Comparison of ENCODE assay signal across 11 cellular contexts in the genomic region with DNA sequence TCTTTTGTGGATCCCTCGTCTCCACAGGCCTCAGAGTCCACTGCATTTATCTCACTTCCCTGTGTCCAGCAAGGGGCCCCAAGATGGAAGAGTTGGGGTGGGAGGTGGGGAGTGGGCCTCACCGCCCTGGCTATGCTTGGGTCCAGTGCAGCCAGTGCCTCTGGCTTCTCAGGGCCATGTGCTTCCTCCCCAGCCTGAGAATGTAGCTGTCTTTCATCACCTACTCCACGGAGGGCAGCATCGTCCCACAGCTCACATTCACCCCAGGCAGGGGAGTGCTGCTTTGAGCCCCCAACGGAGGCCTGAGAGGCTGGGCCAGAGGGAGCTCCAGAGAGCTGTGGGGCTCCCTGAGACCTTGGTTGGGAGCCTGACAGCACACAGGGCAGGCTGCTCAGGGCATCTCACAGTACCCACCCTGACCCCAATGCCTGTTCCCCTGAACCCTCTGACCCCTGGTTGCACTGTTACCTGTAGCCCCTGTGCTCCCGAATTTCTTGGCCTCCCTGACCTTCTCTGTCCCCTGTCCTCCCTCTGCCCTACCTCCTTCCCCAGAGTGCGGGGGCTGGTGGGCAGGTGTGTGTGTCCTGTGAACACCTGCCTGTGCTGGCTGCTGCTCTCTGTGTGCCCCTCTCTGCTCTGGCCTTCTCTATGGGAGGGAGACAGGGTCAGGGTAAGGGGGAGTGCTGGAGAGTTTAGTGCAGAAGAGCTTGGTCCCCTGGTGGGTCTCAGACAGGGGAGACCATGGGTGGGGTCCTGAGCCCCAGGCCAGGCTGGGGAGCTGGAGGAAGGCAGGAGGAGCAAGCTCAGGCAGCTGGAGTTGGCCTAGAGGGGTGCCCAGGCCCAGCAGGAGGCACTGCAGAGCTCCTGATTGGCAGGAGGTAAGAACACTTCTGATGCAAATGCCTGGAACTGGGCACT. TPM values are rescaled to one million over a fixed set of nuclear protein-coding genes. Genes with fewer than 3 reads are reported as not detected.
DNase-seq lines count a peak whose midpoint lies in the region; ATAC-seq and TF ChIP-seq lines count a peak whose summit lies in the region.
"Had no signal": no experiment of that assay in that cellular context is flagged by ENCODE, and none has a peak within 500 bp of the region (broad histone marks: within the 10 kb centered on the region; RNA-seq: fewer than 3 reads in every experiment).

No MANE protein-coding gene starts in this region.

- peak overlapping the region; percentile 78 for H2BK12ac ChIP-seq in trophoblast cell (ENCODE audit: low read length)

- H3K9ac ChIP-seq in trophoblast cell (ENCODE audit: low read length), result no peak overlapping the region

- H3K4me2 ChIP-seq in trophoblast cell (ENCODE audit: low read length), result no peak overlapping the region

- peak overlapping the region; percentile 68 for H4K8ac ChIP-seq in trophoblast cell (ENCODE audit: low read depth, low read length)

- peak overlapping the region; percentile 66 for H3K27ac ChIP-seq in trophoblast cell (ENCODE audit: low read depth, low read length)
- H3K27ac ChIP-seq: neutrophil had no signal

- TF ChIP-seq CTCF in GM10266 (IDR thresholded peaks at IDR 0.05; ENCODE audit: control insufficient read depth, insufficient read depth, low read depth, missing control alignments) (peak; percentile 6), epithelial cell of proximal tubule (conservative IDR thresholded peaks at IDR 0.05; ENCODE audit: low read depth, low read length) (peak; percentile 38)

- no peak for ATAC-seq in GM21619 (IDR thresholded peaks at IDR 0.05; ENCODE audit: unreplicated experiment)

- peaks cover 14% of the 10 kb centered on the region for H3K79me2 ChIP-seq in trophoblast cell (ENCODE audit: control insufficient read depth, insufficient read depth, low read length, poor library complexity)

- H4K91ac ChIP-seq in trophoblast cell (ENCODE audit: low read depth, low read length), result peak overlapping the region; percentile 93

- H3K79me1 ChIP-seq in trophoblast cell (ENCODE audit: low read length), result peaks cover 62% of the 10 kb centered on the region

- H2AFZ ChIP-seq in trophoblast cell (ENCODE audit: insufficient read depth, low read length, poor library complexity), result peak overlapping the region; percentile 65

- H2BK5ac ChIP-seq in trophoblast cell (ENCODE audit: low read depth, low read length, poor library complexity), result peak overlapping the region; percentile 86

- H2BK120ac ChIP-seq in trophoblast cell (ENCODE audit: insufficient read depth, low read length, poor library complexity), result peak overlapping the region; percentile 91

- peaks cover 0 to 2% of the 10 kb centered on the region in 2 experiments for H3K36me3 ChIP-seq in trophoblast cell (ENCODE audit: control insufficient read depth in 1 of 2, insufficient read depth in 2 of 2, low read length in 2 of 2)
- H3K36me3 ChIP-seq: neutrophil had no signal

- H3K27me3 ChIP-seq in trophoblast cell (ENCODE audit: insufficient read depth, low read length), result no peaks in the 10 kb centered on the region

- H4K12ac ChIP-seq in trophoblast cell (ENCODE audit: low read depth, low read length), result peak overlapping the region; percentile 39

- H3K4me3 ChIP-seq in epithelial cell of proximal tubule (ENCODE audit: low read depth, low read length) (no peak overlapping the region), trophoblast cell (ENCODE audit: low read depth, low read length) (no peak overlapping the region)

- peak overlapping the region; percentile 70 for H2AK5ac ChIP-seq in trophoblast cell (ENCODE audit: low read length)

- peak overlapping the region; percentile 34 for H3K14ac ChIP-seq in trophoblast cell (ENCODE audit: low read length)

- DNase-seq in GM10266 (ENCODE audit: extremely low spot score), result no peak
- peak; percentile 51 for DNase-seq in NCI-H226
- DNase-seq in epithelial cell of proximal tubule (ENCODE audit: low read depth), result no peak
- DNase-seq in trophoblast cell, result no peak
- DNase-seq in stimulated activated CD4-positive, alpha-beta T cell treated with anti-CD3 and anti-CD28 coated beads, Interleukin-4, amount 100 ng/mL, for 24 hours, result no peak
- no peak for DNase-seq in NCI-H187 treated with DMSO at 0.1 percent for 48 hours (lab: John Stamatoyannopoulos, UW)
- DNase-seq: GDM1, NCI-H1048, RPMI8226 had no signal

- H3K18ac ChIP-seq in trophoblast cell (ENCODE audit: low read length), result peak overlapping the region; percentile 32

- peak overlapping the region; percentile 14 for H3K4ac ChIP-seq in trophoblast cell (ENCODE audit: low read depth, low read length)

- H3K23ac ChIP-seq in trophoblast cell (ENCODE audit: low read length), result no peak overlapping the region

- peaks cover 62 to 68% of the 10 kb centered on the region in 2 experiments for H3K4me1 ChIP-seq in trophoblast cell (ENCODE audit: control insufficient read depth in 1 of 2, insufficient read depth in 2 of 2, low read length in 2 of 2)

- no peaks in the 10 kb centered on the region for H3K9me3 ChIP-seq in trophoblast cell (ENCODE audit: insufficient read depth, low read depth, low read length)
- H3K9me3 ChIP-seq: neutrophil had no signal

- no CpG with 5 or more reads among the region's 7 CpGs for WGBS in trophoblast cell (ENCODE audit: extremely low coverage, insufficient coverage, insufficient read length)

RNA-seq across cellular contexts. Expression of gene ZNF488, which starts 19.6 kb away (rescaled TPM):
- total RNA-seq in epithelial cell of proximal tubule, result 0.63 and 2.1 TPM in 2 replicates
- 34.5 and 39.7 TPM in 2 replicates for polyA plus RNA-seq in trophoblast cell (2013)

RNA-seq across cellular contexts. Expression of gene RBP3, which starts 55.5 kb away (rescaled TPM):
- total RNA-seq in epithelial cell of proximal tubule, result not detected in 2 replicates
- polyA plus RNA-seq in trophoblast cell (2013), result not detected in 2 replicates
